Comparison of ENCODE assay signal across 16 cellular contexts in the genomic region with DNA sequence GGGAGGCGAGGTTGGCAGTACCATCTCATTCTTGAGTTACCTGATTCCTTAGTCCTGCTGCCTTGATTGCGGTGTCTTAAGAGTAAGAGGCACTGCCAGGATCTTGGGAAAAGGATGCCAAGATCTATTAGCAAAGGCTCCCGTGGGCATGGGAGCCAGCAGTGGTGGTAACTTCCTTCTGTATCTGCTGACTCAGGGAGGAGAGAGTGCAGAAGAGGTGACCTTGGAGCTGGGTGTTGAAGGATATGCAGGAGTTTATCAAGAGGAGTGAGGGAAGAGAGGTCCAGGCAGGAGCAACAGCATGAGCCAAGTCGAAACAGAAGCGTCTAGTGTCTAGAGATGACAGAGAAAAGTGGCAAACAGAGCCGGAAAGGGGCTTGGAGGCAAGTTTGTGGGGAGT. TPM values are rescaled to one million over a fixed set of nuclear protein-coding genes. Genes with fewer than 3 reads are reported as not detected.
A peak's percentile ranks its signal among the peaks of the same experiment; 100 is the strongest.
DNase-seq lines count a peak whose midpoint lies in the region; ATAC-seq, FAIRE-seq and TF ChIP-seq lines count a peak whose summit lies in the region.
"Had no signal": no experiment of that assay in that cellular context is flagged by ENCODE, and none has a peak within 500 bp of the region (broad histone marks: within the 10 kb centered on the region; RNA-seq: fewer than 3 reads in every experiment).

No MANE protein-coding gene starts in this region.

- no peaks in the 10 kb centered on the region for H3K9me3 Mint-ChIP-seq in activated T-helper 17 cell treated with anti-CD3 and anti-CD28 coated beads, Interleukin-2, amount 50 U/mL, for 72 hours
- H3K9me3 Mint-ChIP-seq in memory B cell: no peaks in the 10 kb centered on the region
- no peaks in the 10 kb centered on the region for H3K9me3 Mint-ChIP-seq in activated naive CD4-positive, alpha-beta T cell treated with anti-CD3 and anti-CD28 coated beads, Interleukin-2, amount 10 ng/mL, durations not matched to agents 7 days and 5 days
- H3K9me3 Mint-ChIP-seq: activated CD8-positive, alpha-beta T cell treated with anti-CD3 and anti-CD28 coated beads for 36 hours had no signal

- no peak for FAIRE-seq in A549 (lab: Jason Lieb, UNC)

- peak overlapping the region; percentile 51 for H3K27ac Mint-ChIP-seq in activated T-helper 17 cell treated with anti-CD3 and anti-CD28 coated beads, Interleukin-2, amount 50 U/mL, for 72 hours
- H3K27ac Mint-ChIP-seq in memory B cell: no peak overlapping the region
- H3K27ac Mint-ChIP-seq in activated naive CD4-positive, alpha-beta T cell treated with anti-CD3 and anti-CD28 coated beads, Interleukin-2, amount 10 ng/mL, durations not matched to agents 7 days and 5 days: no peak overlapping the region
- H3K27ac Mint-ChIP-seq: activated CD8-positive, alpha-beta T cell treated with anti-CD3 and anti-CD28 coated beads for 36 hours; mesothelial cell of epicardium had no signal

- ATAC-seq in A549 (no peak), GM18511 (IDR thresholded peaks at IDR 0.05; ENCODE audit: unreplicated experiment) (peak; percentile 8), memory B cell (ENCODE audit: low read depth) (no peak), HG03442 (IDR thresholded peaks at IDR 0.05; ENCODE audit: unreplicated experiment) (no peak), HG03159 (IDR thresholded peaks at IDR 0.05; ENCODE audit: unreplicated experiment) (no peak), GM21825 (IDR thresholded peaks at IDR 0.05; ENCODE audit: unreplicated experiment) (no peak)
- no peak for ATAC-seq in activated T-helper 17 cell treated with anti-CD3 and anti-CD28 coated beads, Interleukin-2, amount 50 U/mL, for 72 hours (replicated peaks)

- POLR2A ChIA-PET in A549 (lab: Yijun Ruan, JAX): interaction anchor here (1.1 kb wide), 1 partner anchor 113 kb away, joined by 3 read pairs; a partner anchor contains a TSS

- no peak for TF ChIP-seq EP300 in A549 (IDR thresholded peaks at IDR 0.05)

- no peak for TF ChIP-seq POLR2A in A549 (IDR thresholded peaks at IDR 0.05; ENCODE audit: low read length)

- DNase-seq in A549 (ENCODE audit: low read depth in 1 of 2, low spot score in 1 of 2) (no peak), memory B cell (ENCODE audit: low spot score in 2 of 2) (no peak)
- no peak for DNase-seq in activated naive CD4-positive, alpha-beta T cell treated with anti-CD3 and anti-CD28 coated beads, Interleukin-2, amount 10 ng/mL, durations not matched to agents 7 days and 5 days
- DNase-seq: activated effector memory CD4-positive, alpha-beta T cell treated with Interleukin-2 at 50 U/mL for 16 hours; COR-L47; kidney glomerular epithelial cell; NCI-H1048; NCI-H69 had no signal

- CTCF ChIA-PET in A549 (lab: Yijun Ruan, JAX): interaction anchor here (0.5 to 2.1 kb wide), 9 partner anchors 8 to 96 kb away, joined by 3 to 13 read pairs (median 4); no protein-coding TSS in a partner anchor
- CTCF ChIA-PET in activated naive CD4-positive, alpha-beta T cell treated with anti-CD3 and anti-CD28 coated beads, Interleukin-2, amount 10 ng/mL, durations not matched to agents 7 days and 5 days (lab: Charles Lee): interaction anchor here (1.0 to 1.9 kb wide), 4 partner anchors 20 to 107 kb away, joined by 3 to 6 read pairs (median 4); no protein-coding TSS in a partner anchor

- no peak for TF ChIP-seq RAD21 in A549 (conservative IDR thresholded peaks at IDR 0.05 in 1 of 2, IDR thresholded peaks at IDR 0.05 in 1 of 2)

- no peaks in the 10 kb centered on the region for H3K9me3 ChIP-seq in A549
- H3K9me3 ChIP-seq: right atrium auricular region had no signal

- H3K27ac ChIP-seq in A549: peak overlapping the region in 1 of 2 experiments; percentile 16; a peak in 3 of 6 replicates
- H3K27ac ChIP-seq: right atrium auricular region had no signal

- H3K4me3 Mint-ChIP-seq in activated T-helper 17 cell treated with anti-CD3 and anti-CD28 coated beads, Interleukin-2, amount 50 U/mL, for 72 hours: peak overlapping the region; percentile 49
- H3K4me3 Mint-ChIP-seq in memory B cell: peak overlapping the region; percentile 37
- H3K4me3 Mint-ChIP-seq in activated naive CD4-positive, alpha-beta T cell treated with anti-CD3 and anti-CD28 coated beads, Interleukin-2, amount 10 ng/mL, durations not matched to agents 7 days and 5 days: no peak overlapping the region
- H3K4me3 Mint-ChIP-seq: activated CD8-positive, alpha-beta T cell treated with anti-CD3 and anti-CD28 coated beads for 36 hours; mesothelial cell of epicardium had no signal

- H3K4me1 Mint-ChIP-seq in activated T-helper 17 cell treated with anti-CD3 and anti-CD28 coated beads, Interleukin-2, amount 50 U/mL, for 72 hours: peaks cover 15% of the 10 kb centered on the region
- H3K4me1 Mint-ChIP-seq in memory B cell: peaks cover 26% of the 10 kb centered on the region
- H3K4me1 Mint-ChIP-seq in activated naive CD4-positive, alpha-beta T cell treated with anti-CD3 and anti-CD28 coated beads, Interleukin-2, amount 10 ng/mL, durations not matched to agents 7 days and 5 days: peaks cover 10% of the 10 kb centered on the region

- no peak overlapping the region for H3K4me3 ChIP-seq in A549
- H3K4me3 ChIP-seq: right atrium auricular region had no signal

- no peak for TF ChIP-seq CTCF in A549 (IDR thresholded peaks at IDR 0.05)

- 83% methylated on average over 6 of the region's 6 CpGs for WGBS in A549 (ENCODE audit: missing lambda C conversion rate)

- peaks cover 36% of the 10 kb centered on the region for H3K4me1 ChIP-seq in A549

- H3K4me2 ChIP-seq in A549: no peak overlapping the region

- H3K27me3 Mint-ChIP-seq in activated T-helper 17 cell treated with anti-CD3 and anti-CD28 coated beads, Interleukin-2, amount 50 U/mL, for 72 hours: peaks cover 10% of the 10 kb centered on the region
- peaks cover 6% of the 10 kb centered on the region for H3K27me3 Mint-ChIP-seq in memory B cell
- H3K27me3 Mint-ChIP-seq in activated naive CD4-positive, alpha-beta T cell treated with anti-CD3 and anti-CD28 coated beads, Interleukin-2, amount 10 ng/mL, durations not matched to agents 7 days and 5 days: peaks cover 49% of the 10 kb centered on the region

- no peaks in the 10 kb centered on the region for H3K36me3 Mint-ChIP-seq in activated T-helper 17 cell treated with anti-CD3 and anti-CD28 coated beads, Interleukin-2, amount 50 U/mL, for 72 hours (ENCODE audit: low read depth)
- no peaks in the 10 kb centered on the region for H3K36me3 Mint-ChIP-seq in memory B cell
- H3K36me3 Mint-ChIP-seq in activated naive CD4-positive, alpha-beta T cell treated with anti-CD3 and anti-CD28 coated beads, Interleukin-2, amount 10 ng/mL, durations not matched to agents 7 days and 5 days: no peaks in the 10 kb centered on the region
- H3K36me3 Mint-ChIP-seq: mesothelial cell of epicardium had no signal

TF ChIP-seq in A549, 52 proteins besides CTCF, POLR2A, EP300 and RAD21:
- TF ChIP-seq MAFK (IDR thresholded peaks at IDR 0.05; ENCODE audit: partially characterized antibody) (peak; percentile 79), SMC3 (IDR thresholded peaks at IDR 0.05) (no peak), NPAS2 (CRISPR knock-in tag; IDR thresholded peaks at IDR 0.05; ENCODE audit: borderline replicate concordance) (no peak), ZC3H11A (IDR thresholded peaks at IDR 0.05) (no peak)
- TF ChIP-seq, protein P1, sequence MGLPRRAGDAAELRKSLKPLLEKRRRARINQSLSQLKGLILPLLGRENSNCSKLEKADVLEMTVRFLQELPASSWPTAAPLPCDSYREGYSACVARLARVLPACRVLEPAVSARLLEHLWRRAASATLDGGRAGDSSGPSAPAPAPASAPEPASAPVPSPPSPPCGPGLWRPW (IDR thresholded peaks at IDR 0.05): no peak
- TF ChIP-seq, protein P2, sequence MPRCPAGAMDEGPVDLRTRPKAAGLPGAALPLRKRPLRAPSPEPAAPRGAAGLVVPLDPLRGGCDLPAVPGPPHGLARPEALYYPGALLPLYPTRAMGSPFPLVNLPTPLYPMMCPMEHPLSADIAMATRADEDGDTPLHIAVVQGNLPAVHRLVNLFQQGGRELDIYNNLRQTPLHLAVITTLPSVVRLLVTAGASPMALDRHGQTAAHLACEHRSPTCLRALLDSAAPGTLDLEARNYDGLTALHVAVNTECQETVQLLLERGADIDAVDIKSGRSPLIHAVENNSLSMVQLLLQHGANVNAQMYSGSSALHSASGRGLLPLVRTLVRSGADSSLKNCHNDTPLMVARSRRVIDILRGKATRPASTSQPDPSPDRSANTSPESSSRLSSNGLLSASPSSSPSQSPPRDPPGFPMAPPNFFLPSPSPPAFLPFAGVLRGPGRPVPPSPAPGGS (IDR thresholded peaks at IDR 0.05): no peak
TF ChIP-seq in A549: peak in this region for 1.

RNA-seq across cellular contexts. Expression of a gene that starts 4.5 kb away (rescaled TPM):
- 0.22 and 0.24 TPM in 2 replicates for polyA plus RNA-seq in A549 (2011; rRNA removed)
- polyA plus RNA-seq in A549 (2012; cell fraction: cytosol; rRNA removed): 0.18 and 0.29 TPM in 2 replicates
- 0.16 and 0.54 TPM in 2 replicates for polyA plus RNA-seq in A549 (2012; cell fraction: nucleus; rRNA removed)
- polyA plus RNA-seq in A549 (2017; fragmentation: RNase III; extraction: RNeasy Plus Mini Kit Qiagen cat#74134 plus additional on column Dnase treatment): 0.50 to 0.57 TPM (median 0.53 TPM) in 3 replicates
- polyA minus RNA-seq in A549 (2011; rRNA and poly(A)+ RNA removed): not detected in 2 replicates
- under 1 TPM in 1 of 2 donors, not detected in 1; 0.15 TPM for total RNA-seq in activated T-helper 17 cell treated with anti-CD3 and anti-CD28 coated beads, Interleukin-2, amount 50 U/mL, for 72 hours
- total RNA-seq: activated CD8-positive, alpha-beta T cell treated with anti-CD3 and anti-CD28 coated beads for 36 hours; right atrium auricular region had no signal

RNA-seq across cellular contexts. Expression of a gene that starts 29.6 kb away (rescaled TPM):
- 1.2 and 1.7 TPM in 2 replicates for polyA plus RNA-seq in A549 (2011; rRNA removed)
- 4.9 and 5.6 TPM in 2 replicates for polyA plus RNA-seq in A549 (2012; cell fraction: cytosol; rRNA removed)
- polyA plus RNA-seq in A549 (2012; cell fraction: nucleus; rRNA removed): 3.3 and 4.5 TPM in 2 replicates
- 2.3 to 2.8 TPM (median 2.7 TPM) in 3 replicates for polyA plus RNA-seq in A549 (2017; fragmentation: RNase III; extraction: RNeasy Plus Mini Kit Qiagen cat#74134 plus additional on column Dnase treatment)
- 0.29 and 0.88 TPM in 2 replicates for polyA minus RNA-seq in A549 (2011; rRNA and poly(A)+ RNA removed)
- total RNA-seq in activated T-helper 17 cell treated with anti-CD3 and anti-CD28 coated beads, Interleukin-2, amount 50 U/mL, for 72 hours: 1 to 10 TPM; 2.1 to 3.7 TPM
- total RNA-seq: mesothelial cell of epicardium had no signal

RNA-seq across cellular contexts. Expression of a gene that starts 34.1 kb away (rescaled TPM):
- polyA plus RNA-seq in A549 (2011; rRNA removed) (3.8 and 5.3 TPM in 2 replicates), A549 (2017; fragmentation: RNase III; extraction: RNeasy Plus Mini Kit Qiagen cat#74134 plus additional on column Dnase treatment) (9.3 to 12.5 TPM (median 9.9 TPM) in 3 replicates)
- 1.9 and 2.5 TPM in 2 replicates for polyA plus RNA-seq in A549 (2012; cell fraction: cytosol; rRNA removed)
- polyA plus RNA-seq in A549 (2012; cell fraction: nucleus; rRNA removed): 9.2 and 12.7 TPM in 2 replicates
- polyA minus RNA-seq in A549 (2011; rRNA and poly(A)+ RNA removed): 5.9 and 6.5 TPM in 2 replicates
- under 1 TPM; 0.19 to 0.45 TPM for total RNA-seq in activated T-helper 17 cell treated with anti-CD3 and anti-CD28 coated beads, Interleukin-2, amount 50 U/mL, for 72 hours
- total RNA-seq: activated CD8-positive, alpha-beta T cell treated with anti-CD3 and anti-CD28 coated beads for 36 hours had no signal
